1 cellular context compared by ENCODE assay signal in the genomic region with DNA sequence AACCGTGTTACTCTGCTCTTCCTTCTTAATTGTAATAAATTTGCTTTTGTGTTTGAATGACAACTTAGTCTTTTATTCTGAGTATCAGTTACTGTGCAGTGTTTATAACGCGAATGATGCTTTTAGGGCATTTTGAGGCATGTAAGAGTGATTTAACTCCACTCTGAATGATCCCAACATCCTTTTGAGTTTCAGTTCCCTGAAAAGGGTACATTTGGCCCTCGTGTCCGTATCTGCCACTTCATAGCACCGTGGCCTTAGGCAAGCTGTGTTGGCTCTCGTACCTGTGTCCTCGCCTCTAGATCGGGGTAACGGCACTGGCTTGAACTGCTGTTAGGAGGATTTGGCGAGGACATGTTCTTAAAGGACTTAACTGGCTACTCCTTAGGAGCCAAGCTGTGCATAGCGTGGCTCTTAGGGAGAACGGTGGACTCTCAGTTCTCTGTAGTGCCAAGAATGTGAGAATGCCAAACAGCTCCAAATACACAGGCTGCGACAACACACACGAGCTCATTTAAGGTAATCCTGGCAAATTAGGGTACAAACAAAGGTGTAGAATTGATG.
TF ChIP-seq lines count a peak whose summit lies in the region.

No MANE protein-coding gene starts in this region.

TF ChIP-seq in GM23338, 12 proteins besides CTCF, POLR2A, EP300 and RAD21 (continued from another document):
- TF ChIP-seq, protein P1, sequence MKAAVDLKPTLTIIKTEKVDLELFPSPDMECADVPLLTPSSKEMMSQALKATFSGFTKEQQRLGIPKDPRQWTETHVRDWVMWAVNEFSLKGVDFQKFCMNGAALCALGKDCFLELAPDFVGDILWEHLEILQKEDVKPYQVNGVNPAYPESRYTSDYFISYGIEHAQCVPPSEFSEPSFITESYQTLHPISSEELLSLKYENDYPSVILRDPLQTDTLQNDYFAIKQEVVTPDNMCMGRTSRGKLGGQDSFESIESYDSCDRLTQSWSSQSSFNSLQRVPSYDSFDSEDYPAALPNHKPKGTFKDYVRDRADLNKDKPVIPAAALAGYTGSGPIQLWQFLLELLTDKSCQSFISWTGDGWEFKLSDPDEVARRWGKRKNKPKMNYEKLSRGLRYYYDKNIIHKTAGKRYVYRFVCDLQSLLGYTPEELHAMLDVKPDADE (IDR thresholded peaks at IDR 0.05), result no peak
- no peak for TF ChIP-seq STAT1 (IDR thresholded peaks at IDR 0.05; ENCODE audit: unreplicated experiment)
- TF ChIP-seq, protein P2, sequence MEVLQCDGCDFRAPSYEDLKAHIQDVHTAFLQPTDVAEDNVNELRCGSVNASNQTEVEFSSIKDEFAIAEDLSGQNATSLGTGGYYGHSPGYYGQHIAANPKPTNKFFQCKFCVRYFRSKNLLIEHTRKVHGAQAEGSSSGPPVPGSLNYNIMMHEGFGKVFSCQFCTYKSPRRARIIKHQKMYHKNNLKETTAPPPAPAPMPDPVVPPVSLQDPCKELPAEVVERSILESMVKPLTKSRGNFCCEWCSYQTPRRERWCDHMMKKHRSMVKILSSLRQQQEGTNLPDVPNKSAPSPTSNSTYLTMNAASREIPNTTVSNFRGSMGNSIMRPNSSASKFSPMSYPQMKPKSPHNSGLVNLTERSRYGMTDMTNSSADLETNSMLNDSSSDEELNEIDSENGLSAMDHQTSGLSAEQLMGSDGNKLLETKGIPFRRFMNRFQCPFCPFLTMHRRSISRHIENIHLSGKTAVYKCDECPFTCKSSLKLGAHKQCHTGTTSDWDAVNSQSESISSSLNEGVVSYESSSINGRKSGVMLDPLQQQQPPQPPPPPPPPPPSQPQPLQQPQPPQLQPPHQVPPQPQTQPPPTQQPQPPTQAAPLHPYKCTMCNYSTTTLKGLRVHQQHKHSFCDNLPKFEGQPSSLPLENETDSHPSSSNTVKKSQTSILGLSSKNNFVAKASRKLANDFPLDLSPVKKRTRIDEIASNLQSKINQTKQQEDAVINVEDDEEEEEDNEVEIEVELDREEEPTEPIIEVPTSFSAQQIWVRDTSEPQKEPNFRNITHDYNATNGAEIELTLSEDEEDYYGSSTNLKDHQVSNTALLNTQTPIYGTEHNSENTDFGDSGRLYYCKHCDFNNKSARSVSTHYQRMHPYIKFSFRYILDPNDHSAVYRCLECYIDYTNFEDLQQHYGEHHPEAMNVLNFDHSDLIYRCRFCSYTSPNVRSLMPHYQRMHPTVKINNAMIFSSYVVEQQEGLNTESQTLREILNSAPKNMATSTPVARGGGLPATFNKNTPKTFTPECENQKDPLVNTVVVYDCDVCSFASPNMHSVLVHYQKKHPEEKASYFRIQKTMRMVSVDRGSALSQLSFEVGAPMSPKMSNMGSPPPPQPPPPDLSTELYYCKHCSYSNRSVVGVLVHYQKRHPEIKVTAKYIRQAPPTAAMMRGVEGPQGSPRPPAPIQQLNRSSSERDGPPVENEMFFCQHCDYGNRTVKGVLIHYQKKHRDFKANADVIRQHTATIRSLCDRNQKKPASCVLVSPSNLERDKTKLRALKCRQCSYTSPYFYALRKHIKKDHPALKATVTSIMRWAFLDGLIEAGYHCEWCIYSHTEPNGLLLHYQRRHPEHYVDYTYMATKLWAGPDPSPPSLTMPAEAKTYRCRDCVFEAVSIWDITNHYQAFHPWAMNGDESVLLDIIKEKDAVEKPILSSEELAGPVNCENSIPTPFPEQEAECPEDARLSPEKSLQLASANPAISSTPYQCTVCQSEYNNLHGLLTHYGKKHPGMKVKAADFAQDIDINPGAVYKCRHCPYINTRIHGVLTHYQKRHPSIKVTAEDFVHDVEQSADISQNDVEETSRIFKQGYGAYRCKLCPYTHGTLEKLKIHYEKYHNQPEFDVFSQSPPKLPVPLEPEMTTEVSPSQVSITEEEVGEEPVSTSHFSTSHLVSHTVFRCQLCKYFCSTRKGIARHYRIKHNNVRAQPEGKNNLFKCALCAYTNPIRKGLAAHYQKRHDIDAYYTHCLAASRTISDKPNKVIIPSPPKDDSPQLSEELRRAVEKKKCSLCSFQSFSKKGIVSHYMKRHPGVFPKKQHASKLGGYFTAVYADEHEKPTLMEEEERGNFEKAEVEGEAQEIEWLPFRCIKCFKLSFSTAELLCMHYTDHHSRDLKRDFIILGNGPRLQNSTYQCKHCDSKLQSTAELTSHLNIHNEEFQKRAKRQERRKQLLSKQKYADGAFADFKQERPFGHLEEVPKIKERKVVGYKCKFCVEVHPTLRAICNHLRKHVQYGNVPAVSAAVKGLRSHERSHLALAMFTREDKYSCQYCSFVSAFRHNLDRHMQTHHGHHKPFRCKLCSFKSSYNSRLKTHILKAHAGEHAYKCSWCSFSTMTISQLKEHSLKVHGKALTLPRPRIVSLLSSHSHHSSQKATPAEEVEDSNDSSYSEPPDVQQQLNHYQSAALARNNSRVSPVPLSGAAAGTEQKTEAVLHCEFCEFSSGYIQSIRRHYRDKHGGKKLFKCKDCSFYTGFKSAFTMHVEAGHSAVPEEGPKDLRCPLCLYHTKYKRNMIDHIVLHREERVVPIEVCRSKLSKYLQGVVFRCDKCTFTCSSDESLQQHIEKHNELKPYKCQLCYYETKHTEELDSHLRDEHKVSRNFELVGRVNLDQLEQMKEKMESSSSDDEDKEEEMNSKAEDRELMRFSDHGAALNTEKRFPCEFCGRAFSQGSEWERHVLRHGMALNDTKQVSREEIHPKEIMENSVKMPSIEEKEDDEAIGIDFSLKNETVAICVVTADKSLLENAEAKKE (CRISPR knock-in tag; IDR thresholded peaks at IDR 0.05), result no peak
